8 cellular contexts compared by ENCODE assay signal in the genomic region with DNA sequence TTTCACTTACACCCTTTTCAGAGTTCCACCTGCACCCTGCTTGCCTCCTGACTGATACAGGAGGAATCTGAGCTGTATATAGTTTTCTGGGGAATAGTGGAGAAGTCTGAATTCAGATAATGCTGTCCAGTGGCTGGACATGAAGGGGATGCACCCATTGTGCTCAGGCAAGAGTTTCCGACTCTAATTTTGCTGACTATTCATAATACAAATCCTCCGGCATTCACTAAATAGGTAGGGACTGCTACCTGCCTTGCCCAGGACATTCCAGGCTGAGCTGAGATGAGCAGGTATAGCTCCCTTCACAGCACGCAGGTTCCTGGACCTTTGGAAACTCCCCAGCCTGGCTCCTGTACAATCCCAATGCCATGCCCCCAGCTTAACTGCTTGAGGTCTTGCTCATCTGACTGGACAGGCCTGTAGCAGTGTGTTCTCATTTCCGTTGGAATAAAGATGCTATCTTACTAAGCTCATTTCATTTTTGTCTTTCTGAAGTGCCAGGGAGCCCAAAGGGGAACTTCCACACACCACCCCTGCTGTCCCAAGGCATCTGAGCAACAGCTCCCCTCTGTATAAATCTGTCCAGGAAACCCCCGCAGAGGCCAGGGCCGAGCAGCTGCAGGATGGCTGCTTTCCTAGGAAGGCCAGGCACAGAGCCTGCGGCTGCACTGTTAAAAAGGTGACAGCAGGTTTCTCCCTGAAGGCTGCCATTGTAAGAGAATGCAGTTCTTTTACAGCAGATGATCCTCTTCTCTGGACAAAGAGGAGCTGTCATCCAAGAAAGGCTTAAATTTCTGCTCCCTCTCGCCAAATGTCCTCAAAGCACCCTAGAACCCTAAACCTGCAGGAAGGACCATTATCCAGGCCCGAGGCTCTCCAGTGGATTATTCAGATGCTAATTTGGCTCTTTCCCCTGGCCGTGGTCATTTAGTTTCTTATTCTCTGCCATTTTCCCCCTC. TPM values are rescaled to one million over a fixed set of nuclear protein-coding genes. Genes with fewer than 3 reads are reported as not detected.
A peak's percentile ranks its signal among the peaks of the same experiment; 100 is the strongest.
DNase-seq lines count a peak whose midpoint lies in the region; ATAC-seq, FAIRE-seq and TF ChIP-seq lines count a peak whose summit lies in the region.

No MANE protein-coding gene starts in this region.

- TF ChIP-seq POLR2A in HepG2 (IDR thresholded peaks at IDR 0.05; ENCODE audit: insufficient read depth in 1 of 2, low read depth in 2 of 2, low read length in 2 of 2) (no peak), right lobe of liver (IDR thresholded peaks at IDR 0.05) (no peak)

- ATAC-seq in HepG2 (peak; percentile 61), right lobe of liver (no peak), HG03108 (IDR thresholded peaks at IDR 0.05; ENCODE audit: unreplicated experiment) (peak; percentile 67)

- TF ChIP-seq RAD21 in HepG2 (CRISPR knock-in tag; IDR thresholded peaks at IDR 0.05), result no peak

- H3K27ac ChIP-seq in HepG2 (ENCODE audit: extremely low read length, insufficient read depth, low read length) (no peak overlapping the region), right lobe of liver (no peak overlapping the region), coronary artery (no peak overlapping the region), RWPE1 (no peak overlapping the region)

- TF ChIP-seq EP300 in HepG2 (IDR thresholded peaks at IDR 0.05; ENCODE audit: low read depth in 2 of 2, low read length in 2 of 2) (no peak), HepG2 (CRISPR knock-in tag; IDR thresholded peaks at IDR 0.05; ENCODE audit: borderline replicate concordance) (no peak)

- no peak overlapping the region for H3K9ac ChIP-seq in HepG2 (ENCODE audit: insufficient read depth, low read depth, low read length)

- TF ChIP-seq CTCF in HepG2 (CRISPR knock-in tag; IDR thresholded peaks at IDR 0.05) (no peak), right lobe of liver (IDR thresholded peaks at IDR 0.05) (no peak), coronary artery (IDR thresholded peaks at IDR 0.05) (no peak), RWPE1 (conservative IDR thresholded peaks at IDR 0.05; ENCODE audit: low read depth) (no peak)

- no peaks in the 10 kb centered on the region for H3K36me3 ChIP-seq in HepG2 (replicated peaks in 1 of 2; ENCODE audit: control insufficient read depth in 1 of 2, insufficient read depth in 2 of 2, low read length in 2 of 2)
- H3K36me3 ChIP-seq in right lobe of liver, result no peaks in the 10 kb centered on the region

- no peak for DNase-seq in HepG2 (ENCODE audit: low spot score)
- DNase-seq in right lobe of liver, result no peak
- DNase-seq in coronary artery (ENCODE audit: low spot score), result peak; percentile 47
- DNase-seq in NCI-H1417 treated with DMSO at 0.1 percent for 48 hours (lab: John Stamatoyannopoulos, UW), result no peak
- DNase-seq in putamen (ENCODE audit: low spot score), result no peak
- no peak for DNase-seq in RWPE1 (ENCODE audit: low spot score)
- no peak for DNase-seq in cerebellum (ENCODE audit: low spot score)

- WGBS in HepG2 (ENCODE audit: low lambda C conversion rate), result 25% methylated on average over 8 of the region's 10 CpGs
- WGBS in right lobe of liver (ENCODE audit: insufficient coverage, low coverage, low lambda C conversion rate, missing lambda C conversion rate), result 56% methylated on average over 7 of the region's 10 CpGs

- POLR2A ChIA-PET in HepG2 (lab: Yijun Ruan, JAX) (interaction anchor here (1.3 kb wide), 1 partner anchor 137 kb away, joined by 3 read pairs; the partner anchor contains the start of genes NSL1 and TATDN3), RWPE1 (lab: Yijun Ruan, JAX; ENCODE audit: low non-redundant PET) (no interaction called here)

- no peak overlapping the region; a peak in 1 of 6 replicates for H3K4me3 ChIP-seq in HepG2 (replicated peaks in 1 of 3; ENCODE audit: insufficient read depth in 1 of 3, low read depth in 2 of 3, low read length in 3 of 3)
- H3K4me3 ChIP-seq in right lobe of liver, result no peak overlapping the region
- no peak overlapping the region for H3K4me3 ChIP-seq in coronary artery

- H3K4me1 ChIP-seq in HepG2 (ENCODE audit: insufficient read depth, low read length) (peaks cover 35% of the 10 kb centered on the region), right lobe of liver (no peaks in the 10 kb centered on the region)

- CTCF ChIA-PET in HepG2 (lab: Yijun Ruan, JAX; ENCODE audit: low intra/inter-chr PET ratio, low total read pairs), result no interaction called here
- CTCF ChIA-PET in RWPE1 (lab: Yijun Ruan, JAX), result interaction anchor here (0.6 to 1.0 kb wide), 2 partner anchors 126 to 264 kb away, joined by 3 to 5 read pairs; no protein-coding TSS in a partner anchor

- no peak for FAIRE-seq in HepG2 (lab: Jason Lieb, UNC)

- no peaks in the 10 kb centered on the region for H3K9me3 ChIP-seq in HepG2 (ENCODE audit: low read length)
- no peaks in the 10 kb centered on the region for H3K9me3 ChIP-seq in right lobe of liver

- H4K20me1 ChIP-seq in HepG2 (ENCODE audit: insufficient read depth, low read length), result no peaks in the 10 kb centered on the region

- H3K27me3 ChIP-seq in HepG2 (ENCODE audit: control insufficient read depth in 1 of 2, insufficient read depth in 2 of 2, low read length in 2 of 2) (no peaks in the 10 kb centered on the region), right lobe of liver (no peaks in the 10 kb centered on the region)

- intact Hi-C loops in HepG2 (cut with micrococcal nuclease; ENCODE audit: unreplicated experiment), result loop anchor here (10.0 kb wide), 1 partner anchor 126 kb away; the partner anchor contains the start of gene RPS6KC1
- intact Hi-C loops in right lobe of liver (cut with DNase I), result no loop called here

- in situ Hi-C loops in HepG2 (cut with HindIII; ENCODE audit: extremely low pct_ligation_motif_present, low pct_unique_long_range_greater_than_20kb), result no loop called here

- BruUV-seq in HepG2 (replicated peaks; lab: Mats Ljungman, UMichigan), result no TSS peak

- peak overlapping the region; percentile 56 for H3K4me2 ChIP-seq in HepG2 (ENCODE audit: low read depth, low read length)

- H3K79me2 ChIP-seq in HepG2 (ENCODE audit: insufficient read depth, low read length), result no peaks in the 10 kb centered on the region

- H2AFZ ChIP-seq in HepG2 (ENCODE audit: low read length), result peak overlapping the region; percentile 78

TF ChIP-seq in HepG2, 621 proteins besides CTCF, POLR2A, EP300 and RAD21 (continues in another document):
- TF ChIP-seq ZNF468 (CRISPR knock-in tag; IDR thresholded peaks at IDR 0.05) (no peak), MTF1 (CRISPR knock-in tag; IDR thresholded peaks at IDR 0.05) (no peak), ZNF367 (CRISPR knock-in tag; IDR thresholded peaks at IDR 0.05; ENCODE audit: borderline replicate concordance) (no peak), MIER2 (CRISPR knock-in tag; IDR thresholded peaks at IDR 0.05) (no peak), MAFF (IDR thresholded peaks at IDR 0.05; ENCODE audit: low read depth, low read length) (peak; percentile 95), PAX8 (CRISPR knock-in tag; IDR thresholded peaks at IDR 0.05; ENCODE audit: borderline replicate concordance) (no peak), MAFK (conservative IDR thresholded peaks at IDR 0.05 in 1 of 2, IDR thresholded peaks at IDR 0.05 in 1 of 2; ENCODE audit: low read length in 2 of 2) (peak; percentile 94 to 95), POLR2AphosphoS5 (IDR thresholded peaks at IDR 0.05; ENCODE audit: low read depth, low read length) (no peak), ZBTB8A (CRISPR knock-in tag; IDR thresholded peaks at IDR 0.05; ENCODE audit: borderline replicate concordance, low read depth) (no peak), ZNF331 (CRISPR knock-in tag; IDR thresholded peaks at IDR 0.05) (no peak), ETV6 (CRISPR knock-in tag; conservative IDR thresholded peaks at IDR 0.05) (no peak), FOXJ3 (CRISPR knock-in tag; IDR thresholded peaks at IDR 0.05; ENCODE audit: borderline replicate concordance) (no peak), PLRG1 (conservative IDR thresholded peaks at IDR 0.05) (no peak)

RNA-seq across cellular contexts. Expression of gene VASH2, which starts 21.7 kb away (rescaled TPM):
- total RNA-seq in HepG2 (2016; rRNA removed; fragmentation: Illumina TruSeq; extraction: Trizol) (0.74 and 1.00 TPM in 2 replicates), right lobe of liver (under 1 TPM in 3 of 6 experiments, not detected in 3; 0.04 to 0.32 (median 0.07) TPM), cerebellum (52.3 TPM)
- total RNA-seq in HepG2 (2016; cell fraction: cytosol; rRNA removed; fragmentation: Illumina TruSeq; extraction: Trizol; ENCODE audit: low read depth), result 0.44 and 0.61 TPM in 2 replicates
- total RNA-seq in HepG2 (2016; cell fraction: insoluble cytoplasmic fraction; rRNA removed; fragmentation: Illumina TruSeq; extraction: Trizol), result 0.59 and 1.1 TPM in 2 replicates
- 0.65 and 0.76 TPM in 2 replicates for total RNA-seq in HepG2 (2016; cell fraction: membrane; rRNA removed; fragmentation: Illumina TruSeq; extraction: Trizol)
- total RNA-seq in HepG2 (2016; cell fraction: nucleus; rRNA removed; fragmentation: Illumina TruSeq; extraction: Trizol), result 1.6 and 2.0 TPM in 2 replicates
- polyA plus RNA-seq in HepG2 (2011; rRNA removed), result 0.44 and 0.60 TPM in 2 replicates
- 0.21 and 0.33 TPM in 2 replicates for polyA plus RNA-seq in HepG2 (2011; cell fraction: cytosol; rRNA removed)
- polyA plus RNA-seq in HepG2 (2011; cell fraction: nucleus; rRNA removed), result 1.6 and 1.8 TPM in 2 replicates
- 0.51 and 0.68 TPM in 2 replicates for polyA plus RNA-seq in HepG2 (2012)
- 0.14 and 0.27 TPM in 2 replicates for polyA plus RNA-seq in HepG2 (2016; cell fraction: cytosol; fragmentation: Illumina TruSeq; extraction: Trizol; ENCODE audit: low read depth)
- polyA plus RNA-seq in HepG2 (2016; cell fraction: insoluble cytoplasmic fraction; fragmentation: Illumina TruSeq; extraction: Trizol; ENCODE audit: low read depth), result 1.1 and 1.3 TPM in 2 replicates
- 0.55 and 0.78 TPM in 2 replicates for polyA plus RNA-seq in HepG2 (2016; cell fraction: membrane; fragmentation: Illumina TruSeq; extraction: Trizol; ENCODE audit: low read depth)
- polyA plus RNA-seq in HepG2 (2016; cell fraction: nucleus; fragmentation: Illumina TruSeq; extraction: Trizol; ENCODE audit: insufficient read depth, low read depth), result 2.2 and 2.6 TPM in 2 replicates
- polyA minus RNA-seq in HepG2 (2011; rRNA and poly(A)+ RNA removed; ENCODE audit: low replicate concordance), result 3.1 and 3.3 TPM in 2 replicates
- 0.40 and 0.62 TPM in 2 replicates for polyA minus RNA-seq in HepG2 (2011; cell fraction: cytosol; rRNA and poly(A)+ RNA removed)
- 3.0 and 3.5 TPM in 2 replicates for polyA minus RNA-seq in HepG2 (2011; cell fraction: nucleus; rRNA and poly(A)+ RNA removed)

Comparison
In these comparisons a context has a peak if more than half of its experiments do, and no peak if none do; other contexts are left out.
1. ATAC-seq: peak in HepG2 (single experiment) and HG03108 (single experiment); none in right lobe of liver (0 of 4).
2. RNA of gene VASH2, which starts 21.7 kb away (total RNA-seq): 52.3 TPM in cerebellum (single experiment); 0.44 to 2.0 TPM in HepG2 and 0.04 to 0.32 TPM in right lobe of liver; every median in the first group is over 10 times any median in the second.